ENCODE assay signal across 18 cellular contexts in the genomic region with DNA sequence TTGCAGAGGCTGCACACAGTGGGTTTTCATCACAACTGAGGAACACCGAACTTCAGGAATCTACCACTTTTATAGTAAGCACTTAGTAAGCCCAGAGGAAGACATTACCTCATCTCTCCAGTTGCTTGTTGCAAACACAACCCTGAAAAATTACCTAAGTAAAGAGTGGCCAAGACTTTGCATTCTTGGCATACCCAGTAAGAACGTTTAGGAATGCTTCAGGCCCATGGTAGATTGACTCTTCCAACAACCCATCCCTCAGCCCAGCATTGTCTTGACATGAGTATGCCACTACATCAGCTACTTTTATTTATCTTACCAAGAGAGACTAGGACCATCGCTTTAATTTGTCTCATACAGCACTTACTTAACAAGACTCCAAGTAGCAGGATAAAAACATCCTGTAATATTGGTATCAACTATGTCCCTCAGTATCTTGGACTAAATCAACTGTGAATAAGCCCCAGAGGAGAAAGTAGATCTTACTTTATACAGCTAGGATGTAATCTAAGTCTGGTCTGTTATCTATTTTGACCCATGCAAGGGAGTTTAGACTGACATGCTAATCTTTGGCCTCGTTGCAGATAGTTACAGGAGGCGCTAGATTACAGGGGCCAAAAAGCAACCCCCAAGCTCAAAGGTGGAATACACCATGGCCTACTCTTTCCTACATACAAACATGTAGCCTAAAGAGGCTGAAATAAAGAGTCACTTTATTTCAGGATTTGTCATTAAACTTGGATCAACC.
DNase-seq lines count a peak whose midpoint lies in the region; ATAC-seq, FAIRE-seq and TF ChIP-seq lines count a peak whose summit lies in the region.
"Had no signal": no experiment of that assay in that cellular context is flagged by ENCODE, and none has a peak within 500 bp of the region (broad histone marks: within the 10 kb centered on the region; RNA-seq: fewer than 3 reads in every experiment).

No MANE protein-coding gene starts in this region.

- no peak overlapping the region for H3K4me3 ChIP-seq in H1 (ENCODE audit: extremely low read depth in 1 of 4, insufficient read depth in 2 of 4, low read depth in 3 of 4, low read length in 4 of 4)
- H3K4me3 ChIP-seq in mesodermal cell (ENCODE audit: extremely low read depth, insufficient read depth, low read length, poor library complexity, severe bottlenecking) = no peak overlapping the region
- H3K4me3 ChIP-seq in suprapubic skin = no peak overlapping the region
- H3K4me3 ChIP-seq: coronary artery, esophagus squamous epithelium, thyroid gland had no signal

- no peaks in the 10 kb centered on the region for H3K36me3 ChIP-seq in H1 (ENCODE audit: control insufficient read depth in 2 of 4, insufficient read depth in 4 of 4, low read length in 3 of 4)
- peaks cover 19% of the 10 kb centered on the region for H3K36me3 ChIP-seq in mesodermal cell (ENCODE audit: control insufficient read depth, insufficient read depth, low read length)
- no peaks in the 10 kb centered on the region for H3K36me3 ChIP-seq in suprapubic skin
- H3K36me3 ChIP-seq: thyroid gland had no signal

- no peak overlapping the region for H3K56ac ChIP-seq in H1 (replicated peaks; ENCODE audit: insufficient read length, low read depth, low read length)

- H3K4ac ChIP-seq in H1 (replicated peaks; ENCODE audit: insufficient read length, low read depth, low read length) = no peak overlapping the region

- H3K79me1 ChIP-seq in H1 (ENCODE audit: low read depth, low read length) = no peaks in the 10 kb centered on the region

- no peak for TF ChIP-seq RAD21 in H1 (IDR thresholded peaks at IDR 0.05 in 1 of 2, conservative IDR thresholded peaks at IDR 0.05 in 1 of 2; ENCODE audit: low read depth in 2 of 2, low read length in 2 of 2)

- H2BK15ac ChIP-seq in H1 (ENCODE audit: low read length) = no peak overlapping the region; the same call in 1 of the 2 replicates

- H4K5ac ChIP-seq in H1 (ENCODE audit: insufficient read length, low read depth, low read length) = no peak overlapping the region

- TF ChIP-seq POLR2A in H1 (IDR thresholded peaks at IDR 0.05; ENCODE audit: control extremely low read depth in 1 of 2, low read depth in 2 of 2, low read length in 2 of 2) = no peak
- TF ChIP-seq POLR2A in suprapubic skin (IDR thresholded peaks at IDR 0.05) = no peak

- no peak overlapping the region for H2BK120ac ChIP-seq in H1 (replicated peaks; ENCODE audit: low read depth, low read length)

- H4K91ac ChIP-seq in H1 (replicated peaks; ENCODE audit: insufficient read length, low read length) = no peak overlapping the region

- H3K4me2 ChIP-seq in H1 (ENCODE audit: insufficient read depth in 1 of 2, low read depth in 2 of 2, low read length in 2 of 2) = no peak overlapping the region

- no peak for TF ChIP-seq CTCF in H1 (IDR thresholded peaks at IDR 0.05; ENCODE audit: control extremely low read depth in 1 of 3, insufficient read depth in 1 of 3, low read depth in 1 of 3, low read length in 3 of 3)
- TF ChIP-seq CTCF in suprapubic skin (IDR thresholded peaks at IDR 0.05) = no peak

- in situ Hi-C loops in Caki2 (cut with HindIII; ENCODE audit: low pct_unique_long_range_greater_than_20kb, low sequenced_read_pairs) = no loop called here

- no peak overlapping the region for H2AK5ac ChIP-seq in H1 (ENCODE audit: low read depth, low read length)

- no peak for FAIRE-seq in H1 (lab: Jason Lieb, UNC)

- no peak overlapping the region for H4K8ac ChIP-seq in H1 (ENCODE audit: extremely low read depth, insufficient read depth, low read length)

- H2BK5ac ChIP-seq in H1 (ENCODE audit: low read depth, low read length) = no peak overlapping the region

- no peak overlapping the region for H3K14ac ChIP-seq in H1 (ENCODE audit: insufficient read length)

- no peaks in the 10 kb centered on the region for H4K20me1 ChIP-seq in H1 (replicated peaks in 1 of 2; ENCODE audit: control insufficient read depth in 1 of 2, insufficient read depth in 2 of 2, low read length in 2 of 2)

- no peak overlapping the region for H3K18ac ChIP-seq in H1 (ENCODE audit: extremely low read depth, low read length)

- H3K27me3 ChIP-seq in H1 (replicated peaks in 1 of 4; ENCODE audit: control insufficient read depth in 3 of 4, extremely low read depth in 1 of 4, insufficient read depth in 3 of 4, low read length in 3 of 4) (no peaks in the 10 kb centered on the region), suprapubic skin (no peaks in the 10 kb centered on the region)
- H3K27me3 ChIP-seq: esophagus squamous epithelium, thyroid gland had no signal

- H3K4me1 ChIP-seq in H1 (replicated peaks in 1 of 4; ENCODE audit: control insufficient read depth in 3 of 4, insufficient read depth in 4 of 4, low read length in 3 of 4) (no peaks in the 10 kb centered on the region), mesodermal cell (ENCODE audit: control insufficient read depth, insufficient read depth, low read length, poor library complexity, severe bottlenecking) (peaks cover 18% of the 10 kb centered on the region), suprapubic skin (no peaks in the 10 kb centered on the region)
- H3K4me1 ChIP-seq: esophagus squamous epithelium, parathyroid adenoma, thyroid gland had no signal

- H3K9me3 ChIP-seq in H1 (ENCODE audit: insufficient read depth in 2 of 2, low read depth in 1 of 2, low read length in 1 of 2) (no peaks in the 10 kb centered on the region), mesodermal cell (ENCODE audit: control insufficient read depth, low read length) (no peaks in the 10 kb centered on the region), suprapubic skin (no peaks in the 10 kb centered on the region)
- H3K9me3 ChIP-seq: esophagus squamous epithelium, thyroid gland had no signal

- no peak overlapping the region for H2BK20ac ChIP-seq in H1 (ENCODE audit: low read length)

- H3K27ac ChIP-seq in H1 (ENCODE audit: low read depth, low read length) = no peak overlapping the region
- peak overlapping the region; percentile 50 for H3K27ac ChIP-seq in mesodermal cell (ENCODE audit: low read depth, low read length, severe bottlenecking)
- H3K27ac ChIP-seq in suprapubic skin = no peak overlapping the region
- H3K27ac ChIP-seq: coronary artery, esophagus squamous epithelium, parathyroid adenoma, thyroid gland had no signal

- CTCF ChIA-PET in H1 (lab: Charles Lee; ENCODE audit: partially characterized antibody) = interaction anchor here (0.9 to 2.5 kb wide), 8 partner anchors 9 to 186 kb away, joined by 3 to 15 read pairs (median 4); no protein-coding TSS in a partner anchor

- POLR2A ChIA-PET in H1 (lab: Charles Lee; ENCODE audit: partially characterized antibody) = no interaction called here

- DNase-seq in Caki2 (ENCODE audit: low read depth) (peak; percentile 27), NCI-H226 (peak; percentile 93), H1 (ENCODE audit: low read depth in 1 of 2, low spot score in 2 of 2) (no peak), D341Med (ENCODE audit: low spot score) (no peak), suprapubic skin (ENCODE audit: low spot score in 2 of 2) (no peak), NCI-H2107 (lab: John Stamatoyannopoulos, UW) (no peak)
- DNase-seq: activated CD4-positive, alpha-beta T cell treated with anti-CD3 and anti-CD28 coated beads for 4 hours; activated T-cell treated with anti-CD3 and anti-CD28 coated beads for 4 hours; CD4-positive, CD25-positive, alpha-beta regulatory T cell; esophagus squamous epithelium; KBM-7; NCI-H146; NCI-H526; thyroid gland had no signal

- no peak overlapping the region for H3K9ac ChIP-seq in H1 (replicated peaks in 1 of 4; ENCODE audit: extremely low read depth in 1 of 4, low read depth in 3 of 4, low read length in 3 of 4)
- H3K9ac ChIP-seq: parathyroid adenoma had no signal

- H3K23ac ChIP-seq in H1 (ENCODE audit: insufficient read length) = no peak overlapping the region

- no peak for TF ChIP-seq EP300 in H1 (IDR thresholded peaks at IDR 0.05; ENCODE audit: borderline replicate concordance in 1 of 2, low read depth in 2 of 2, low read length in 2 of 2)
- no peak for TF ChIP-seq EP300 in suprapubic skin (IDR thresholded peaks at IDR 0.05)

- no peak for ATAC-seq in GM19351 (IDR thresholded peaks at IDR 0.05; ENCODE audit: unreplicated experiment)

- no peaks in the 10 kb centered on the region for H3K23me2 ChIP-seq in H1 (ENCODE audit: low read depth, low read length)

- 87% methylated on average over 5 of the region's 5 CpGs; no CpG with 5 or more reads in 1 of the 2 experiments for WGBS in H1 (ENCODE audit: extremely low coverage in 1 of 2, insufficient coverage in 1 of 2, insufficient read length in 1 of 2, insufficient replicate concordance in 2 of 2, low coverage in 1 of 2, low lambda C conversion rate in 2 of 2, missing lambda C conversion rate in 1 of 2), 2 experiments
- 72 to 76% methylated on average over 3 of the region's 5 CpGs for WGBS in mesodermal cell (ENCODE audit: insufficient coverage in 2 of 2), 2 experiments
- WGBS in suprapubic skin = 80% methylated on average over 5 of the region's 5 CpGs

- no peaks in the 10 kb centered on the region for H3K79me2 ChIP-seq in H1 (ENCODE audit: control insufficient read depth in 1 of 2, insufficient read depth in 2 of 2, low read length in 2 of 2)
- H3K79me2 ChIP-seq: parathyroid adenoma had no signal

- no peak overlapping the region for H2AFZ ChIP-seq in H1 (ENCODE audit: low read length)
- H2AFZ ChIP-seq: parathyroid adenoma had no signal

- H2BK12ac ChIP-seq in H1 (ENCODE audit: low read depth, low read length) = peak overlapping the region; percentile 33; the same call in 1 of the 2 replicates

TF ChIP-seq in H1, 55 proteins besides CTCF, POLR2A, EP300 and RAD21:
- no peak for TF ChIP-seq JUND (IDR thresholded peaks at IDR 0.05; ENCODE audit: low read length)
- TF ChIP-seq TEAD4 (IDR thresholded peaks at IDR 0.05; ENCODE audit: low read depth, low read length) = peak; percentile 61; the same call in 1 of the 2 replicates

Comparison
In these comparisons a context has a peak if more than half of its experiments do, and no peak if none do; other contexts are left out.
1. DNase-seq: peak in Caki2 (single experiment) and NCI-H226 (single experiment); none in H1 (0 of 2), D341Med (single experiment), suprapubic skin (0 of 2) and NCI-H2107 (single experiment).